Comparison of ENCODE assay signal across 1 cellular context in genomic region chr1:150072959-150073358, GRCh38.
TF ChIP-seq lines count a peak whose summit lies in the region.

No MANE protein-coding gene starts in this region.

TF ChIP-seq in endothelial cell of umbilical vein, 7 proteins besides CTCF, POLR2A, EP300 and RAD21:
- no peak for TF ChIP-seq JUN (IDR thresholded peaks at IDR 0.05; ENCODE audit: borderline replicate concordance, insufficient read depth, insufficient read length, low read depth)
- TF ChIP-seq EZH2 (IDR thresholded peaks at IDR 0.05; ENCODE audit: borderline replicate concordance, low read depth, low read length, severe bottlenecking) = no peak
- no peak for TF ChIP-seq MYC (IDR thresholded peaks at IDR 0.05; ENCODE audit: low read depth, low read length)
- no peak for TF ChIP-seq POLR2AphosphoS5 (IDR thresholded peaks at IDR 0.05; ENCODE audit: insufficient read depth, low read depth, low read length)
- TF ChIP-seq GATA2 (IDR thresholded peaks at IDR 0.05; ENCODE audit: insufficient read depth, insufficient read length, low read depth, low read length) = no peak
- TF ChIP-seq, protein P1, sequence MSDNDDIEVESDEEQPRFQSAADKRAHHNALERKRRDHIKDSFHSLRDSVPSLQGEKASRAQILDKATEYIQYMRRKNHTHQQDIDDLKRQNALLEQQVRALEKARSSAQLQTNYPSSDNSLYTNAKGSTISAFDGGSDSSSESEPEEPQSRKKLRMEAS (IDR thresholded peaks at IDR 0.05; ENCODE audit: insufficient read depth, insufficient read length) = no peak
- no peak for TF ChIP-seq FOS (IDR thresholded peaks at IDR 0.05; ENCODE audit: borderline replicate concordance, insufficient read depth, low read length)
